In the genomic region with DNA sequence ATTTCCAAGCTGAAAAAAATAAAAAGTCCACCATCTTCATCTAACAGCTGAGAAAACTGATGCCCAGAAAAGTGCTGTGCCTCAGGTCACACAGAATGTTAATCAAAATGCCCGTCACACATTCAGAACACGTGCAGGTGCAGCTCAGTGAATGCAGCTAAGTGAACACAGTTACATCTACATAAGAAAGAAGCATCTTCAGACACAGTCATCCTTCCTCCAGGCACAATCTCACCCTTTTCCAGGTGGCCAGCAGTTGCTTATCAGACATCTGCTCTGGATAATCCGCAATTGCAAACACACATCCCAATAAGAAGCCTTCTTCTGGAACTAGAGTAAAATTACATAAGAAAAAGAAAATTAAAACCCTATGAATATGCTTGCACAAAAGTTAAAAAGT, we compare ENCODE assay signal across 32 cellular contexts.
"Had no signal": no experiment of that assay in that cellular context is flagged by ENCODE, and none has a peak within 500 bp of the region (broad histone marks: within the 10 kb centered on the region; RNA-seq: fewer than 3 reads in every experiment).

No MANE protein-coding gene starts in this region.

- H3K27me3 Mint-ChIP-seq: activated B cell treated with CpG ODN at 0.5 μM for 24 hours; activated CD4-positive, alpha-beta memory T cell treated with anti-CD3 and anti-CD28 coated beads for 36 hours; activated CD4-positive, alpha-beta T cell treated with anti-CD3 and anti-CD28 coated beads, Interleukin-2, amount 10 ng/mL, durations not matched to agents 7 days and 5 days; activated CD8-positive, alpha-beta T cell treated with anti-CD3 and anti-CD28 coated beads for 36 hours; activated naive CD4-positive, alpha-beta T cell treated with anti-CD3 and anti-CD28 coated beads, Interleukin-2, amount 10 ng/mL, durations not matched to agents 7 days and 5 days; activated naive CD4-positive, alpha-beta T cell treated with anti-CD3 and anti-CD28 coated beads, Interleukin-2, amount 50 U/mL, for 24 hours; activated naive CD8-positive, alpha-beta T cell; activated naive CD8-positive, alpha-beta T cell treated with anti-CD3 and anti-CD28 coated beads, Interleukin-2, amount 10 ng/mL, durations not matched to agents 7 days and 5 days; activated naive CD8-positive, alpha-beta T cell treated with anti-CD3 and anti-CD28 coated beads, Interleukin-2, amount 50 U/mL, for 24 hours; activated T-helper 17 cell treated with anti-CD3 and anti-CD28 coated beads, Interleukin-2, amount 50 U/mL, for 72 hours; T-cell had no signal

- H3K36me3 ChIP-seq: colonic mucosa had no signal

- H3K27ac Mint-ChIP-seq: activated B cell treated with CpG ODN at 0.5 μM for 24 hours; activated CD4-positive, alpha-beta memory T cell treated with anti-CD3 and anti-CD28 coated beads for 36 hours; activated CD8-positive, alpha-beta T cell treated with anti-CD3 and anti-CD28 coated beads for 36 hours; activated naive CD4-positive, alpha-beta T cell treated with anti-CD3 and anti-CD28 coated beads, Interleukin-2, amount 10 ng/mL, durations not matched to agents 7 days and 5 days; activated naive CD4-positive, alpha-beta T cell treated with anti-CD3 and anti-CD28 coated beads, Interleukin-2, amount 50 U/mL, for 24 hours; activated naive CD8-positive, alpha-beta T cell; activated naive CD8-positive, alpha-beta T cell treated with anti-CD3 and anti-CD28 coated beads, Interleukin-2, amount 50 U/mL, for 24 hours; activated T-cell treated with anti-CD3 and anti-CD28 coated beads, Interleukin-2, amount 50 U/mL, for 72 hours; activated T-helper 1 cell treated with anti-CD3 and anti-CD28 coated beads, Interleukin-12 subunit alpha, Interleukin-12 subunit beta, Interleukin-2, Interleukin-4 antibody, amounts not matched to agents 30 ng/mL and 10 ng/mL and 1 ng/mL, durations not matched to agents 14 hours and 24 hours and 36 hours; T-cell had no signal

- H3K4me3 Mint-ChIP-seq: activated B cell treated with CpG ODN at 0.5 μM for 24 hours; activated CD4-positive, alpha-beta memory T cell treated with anti-CD3 and anti-CD28 coated beads for 36 hours; activated CD4-positive, alpha-beta T cell treated with anti-CD3 and anti-CD28 coated beads, Interleukin-2, amount 10 ng/mL, durations not matched to agents 7 days and 5 days; activated CD8-positive, alpha-beta T cell treated with anti-CD3 and anti-CD28 coated beads for 36 hours; activated naive CD4-positive, alpha-beta T cell treated with anti-CD3 and anti-CD28 coated beads, Interleukin-2, amount 10 ng/mL, durations not matched to agents 7 days and 5 days; activated naive CD4-positive, alpha-beta T cell treated with anti-CD3 and anti-CD28 coated beads, Interleukin-2, amount 50 U/mL, for 24 hours; activated naive CD8-positive, alpha-beta T cell; activated naive CD8-positive, alpha-beta T cell treated with anti-CD3 and anti-CD28 coated beads, Interleukin-2, amount 10 ng/mL, durations not matched to agents 7 days and 5 days; activated naive CD8-positive, alpha-beta T cell treated with anti-CD3 and anti-CD28 coated beads, Interleukin-2, amount 50 U/mL, for 24 hours; activated T-cell treated with anti-CD3 and anti-CD28 coated beads, Interleukin-2, amount 50 U/mL, for 4 hours; activated T-cell treated with anti-CD3 and anti-CD28 coated beads, Interleukin-2, amount 50 U/mL, for 72 hours; activated T-helper 1 cell treated with anti-CD3 and anti-CD28 coated beads, Interleukin-12 subunit alpha, Interleukin-12 subunit beta, Interleukin-2, Interleukin-4 antibody, amounts not matched to agents 30 ng/mL and 10 ng/mL and 1 ng/mL, durations not matched to agents 14 hours and 24 hours and 36 hours; activated T-helper 17 cell treated with anti-CD3 and anti-CD28 coated beads, Interleukin-2, amount 50 U/mL, for 72 hours; T-cell; T-helper 2 cell treated with Interferon-gamma antibody and Interleukin-4, amounts not matched to agents 5 μg/mL and 100 μg/mL, for 36 hours had no signal

- H3K4me1 Mint-ChIP-seq: activated B cell treated with CpG ODN at 0.5 μM for 24 hours; activated naive CD8-positive, alpha-beta T cell treated with anti-CD3 and anti-CD28 coated beads, Interleukin-2, amount 50 U/mL, for 24 hours; activated T-helper 17 cell treated with anti-CD3 and anti-CD28 coated beads, Interleukin-2, amount 50 U/mL, for 72 hours had no signal

- DNase-seq: activated B cell treated with CpG ODN at 0.5 μM for 24 hours; activated CD4-positive, alpha-beta memory T cell treated with anti-CD3 and anti-CD28 coated beads for 36 hours; activated CD4-positive, alpha-beta T cell treated with anti-CD3 and anti-CD28 coated beads for 4 hours; activated CD4-positive, alpha-beta T cell treated with anti-CD3 and anti-CD28 coated beads, Interleukin-2, amount 10 ng/mL, durations not matched to agents 7 days and 5 days; activated CD4-positive, CD25-positive, alpha-beta regulatory T cell treated with anti-CD3 and anti-CD28 coated beads, Interleukin-2, amount 50 U/mL, for 72 hours; activated CD8-positive, alpha-beta memory T cell treated with anti-CD3 and anti-CD28 coated beads, Interleukin-2, amount 50 U/mL, for 4 hours; activated CD8-positive, alpha-beta T cell treated with anti-CD3 and anti-CD28 coated beads for 36 hours; activated effector memory CD4-positive, alpha-beta T cell treated with anti-CD3 and anti-CD28 coated beads, Interleukin-2, amount 50 U/mL, for 16 hours; activated gamma-delta T cell treated with Interleukin-2 at 50 U/mL for 16 hours; activated naive CD4-positive, alpha-beta T cell; activated naive CD4-positive, alpha-beta T cell treated with anti-CD3 and anti-CD28 coated beads, Interleukin-2, amount 10 ng/mL, durations not matched to agents 7 days and 5 days; activated naive CD8-positive, alpha-beta T cell treated with anti-CD3 and anti-CD28 coated beads, Interleukin-2, amount 10 ng/mL, durations not matched to agents 7 days and 5 days; activated naive CD8-positive, alpha-beta T cell treated with anti-CD3 and anti-CD28 coated beads, Interleukin-2, amount 50 U/mL, for 24 hours; activated T-cell treated with anti-CD3 and anti-CD28 coated beads for 4 hours; activated T-cell treated with anti-CD3 and anti-CD28 coated beads, Interleukin-2, amount 50 U/mL, for 1 hour; activated T-cell treated with anti-CD3 and anti-CD28 coated beads, Interleukin-2, amount 50 U/mL, for 4 hours; activated T-cell treated with anti-CD3 and anti-CD28 coated beads, Interleukin-2, amount 50 U/mL, for 72 hours; aorta; body of pancreas; central memory CD4-positive, alpha-beta T cell; cerebellar nuclear complex; colonic mucosa; cortex of kidney; T-cell; T-helper 2 cell; T-helper 9 cell had no signal

- H3K4me3 ChIP-seq: body of pancreas, cardiac muscle cell, colonic mucosa had no signal

- H3K9me3 ChIP-seq: body of pancreas, colonic mucosa had no signal

- ATAC-seq: activated CD8-positive, alpha-beta T cell treated with anti-CD3 and anti-CD28 coated beads for 36 hours; activated naive CD8-positive, alpha-beta T cell treated with anti-CD3 and anti-CD28 coated beads, Interleukin-2, amount 50 U/mL, for 24 hours; activated T-cell treated with anti-CD3 and anti-CD28 coated beads, Interleukin-2, amount 50 U/mL, for 4 hours; activated T-cell treated with anti-CD3 and anti-CD28 coated beads, Interleukin-2, amount 50 U/mL, for 72 hours; activated T-helper 17 cell treated with anti-CD3 and anti-CD28 coated beads, Interleukin-2, amount 50 U/mL, for 72 hours; body of pancreas; T-cell had no signal

- H3K27me3 ChIP-seq: body of pancreas, cardiac muscle cell, colonic mucosa had no signal

- H3K4me1 ChIP-seq: body of pancreas, colonic mucosa had no signal

- H3K9me3 Mint-ChIP-seq: activated B cell treated with CpG ODN at 0.5 μM for 24 hours; activated CD4-positive, alpha-beta memory T cell treated with anti-CD3 and anti-CD28 coated beads for 36 hours; activated CD4-positive, alpha-beta T cell treated with anti-CD3 and anti-CD28 coated beads, Interleukin-2, amount 10 ng/mL, durations not matched to agents 7 days and 5 days; activated CD8-positive, alpha-beta T cell treated with anti-CD3 and anti-CD28 coated beads for 36 hours; activated naive CD4-positive, alpha-beta T cell treated with anti-CD3 and anti-CD28 coated beads, Interleukin-2, amount 10 ng/mL, durations not matched to agents 7 days and 5 days; activated naive CD4-positive, alpha-beta T cell treated with anti-CD3 and anti-CD28 coated beads, Interleukin-2, amount 50 U/mL, for 24 hours; activated naive CD8-positive, alpha-beta T cell treated with anti-CD3 and anti-CD28 coated beads, Interleukin-2, amount 10 ng/mL, durations not matched to agents 7 days and 5 days; activated naive CD8-positive, alpha-beta T cell treated with anti-CD3 and anti-CD28 coated beads, Interleukin-2, amount 50 U/mL, for 24 hours; activated T-cell treated with anti-CD3 and anti-CD28 coated beads, Interleukin-2, amount 50 U/mL, for 4 hours; activated T-cell treated with anti-CD3 and anti-CD28 coated beads, Interleukin-2, amount 50 U/mL, for 72 hours; activated T-helper 1 cell treated with anti-CD3 and anti-CD28 coated beads, Interleukin-12 subunit alpha, Interleukin-12 subunit beta, Interleukin-2, Interleukin-4 antibody, amounts not matched to agents 30 ng/mL and 10 ng/mL and 1 ng/mL, durations not matched to agents 14 hours and 24 hours and 36 hours; activated T-helper 17 cell treated with anti-CD3 and anti-CD28 coated beads, Interleukin-2, amount 50 U/mL, for 72 hours; T-cell; T-helper 2 cell treated with Interferon-gamma antibody and Interleukin-4, amounts not matched to agents 5 μg/mL and 100 μg/mL, for 36 hours had no signal
